In the genomic region with DNA sequence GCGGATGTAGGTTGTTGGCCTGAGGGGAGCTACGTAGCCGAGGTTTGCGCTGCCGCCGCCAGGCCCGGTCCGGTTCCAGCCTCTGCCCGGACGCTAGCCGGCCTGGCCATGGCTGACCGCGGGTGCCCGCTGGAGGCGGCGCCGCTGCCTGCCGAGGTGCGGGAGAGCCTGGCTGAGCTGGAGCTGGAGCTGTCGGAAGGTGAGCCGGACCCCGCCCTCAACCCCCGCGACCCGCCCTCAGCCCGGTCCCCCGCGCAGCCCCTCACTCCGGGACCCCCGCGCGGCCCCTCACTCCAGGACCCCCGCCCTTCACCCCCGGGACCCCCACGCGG, we compare ENCODE assay signal across 8 cellular contexts.
DNase-seq lines count a peak whose midpoint lies in the region; ATAC-seq and TF ChIP-seq lines count a peak whose summit lies in the region.

No MANE protein-coding gene starts in this region.

- peak overlapping the region; percentile 90 for H3K4me3 ChIP-seq in SU-DHL-6 (ENCODE audit: insufficient read depth, low read length, poor library complexity, severe bottlenecking)
- peak overlapping the region; percentile 79 to 84 for H3K4me3 ChIP-seq in foreskin fibroblast (ENCODE audit: low read depth in 1 of 2, low read length in 2 of 2)
- peak overlapping the region; percentile 87 for H3K4me3 ChIP-seq in skeletal muscle cell (ENCODE audit: low read depth, low read length)

- H3K79me2 ChIP-seq in SU-DHL-6 (ENCODE audit: insufficient read depth, low read length) = peaks cover 71% of the 10 kb centered on the region

- H3K4me2 ChIP-seq in SU-DHL-6 (ENCODE audit: low read depth, low read length, poor library complexity, severe bottlenecking) = peak overlapping the region; percentile 88

- no peaks in the 10 kb centered on the region for H3K27me3 ChIP-seq in SU-DHL-6 (ENCODE audit: low read length)

- peak; percentile 9 for ATAC-seq in GM18519 (IDR thresholded peaks at IDR 0.05; ENCODE audit: low FRiP score, unreplicated experiment)
- no peak for ATAC-seq in HG03354 (IDR thresholded peaks at IDR 0.05; ENCODE audit: poor library complexity, severe bottlenecking, unreplicated experiment)

- H3K27ac ChIP-seq in SU-DHL-6 (ENCODE audit: low read depth, low read length) = peak overlapping the region; percentile 48; the same call in 1 of the 2 replicates

- H3K9ac ChIP-seq in SU-DHL-6 (ENCODE audit: low read length) = peak overlapping the region; percentile 97

- peak overlapping the region; percentile 68 for H2AFZ ChIP-seq in SU-DHL-6 (ENCODE audit: low read depth, low read length, severe bottlenecking)

- no peaks in the 10 kb centered on the region for H3K9me3 ChIP-seq in SU-DHL-6 (ENCODE audit: insufficient read depth, low read length)

- no peak for DNase-seq in foreskin fibroblast
- DNase-seq in skeletal muscle cell (ENCODE audit: low read depth) = no peak
- DNase-seq in 8988T = no peak
- DNase-seq in DMS153 treated with DMSO at 0.1 percent for 48 hours (lab: John Stamatoyannopoulos, UW; ENCODE audit: unreplicated experiment) = no peak
- DNase-seq in NCI-H345 treated with DMSO at 0.1 percent for 48 hours (lab: John Stamatoyannopoulos, UW; ENCODE audit: unreplicated experiment) = no peak

- TF ChIP-seq CTCF in SU-DHL-6 (IDR thresholded peaks at IDR 0.05; ENCODE audit: insufficient read depth, low read length, poor library complexity, severe bottlenecking) = no peak
- TF ChIP-seq CTCF in foreskin fibroblast (IDR thresholded peaks at IDR 0.05; ENCODE audit: low read depth, low read length) = no peak

- no peaks in the 10 kb centered on the region for H4K20me1 ChIP-seq in SU-DHL-6 (ENCODE audit: low read depth, low read length)

- no peaks in the 10 kb centered on the region for H3K9me2 ChIP-seq in SU-DHL-6 (replicated peaks; ENCODE audit: insufficient read depth, low read length)

- H3F3A ChIP-seq in SU-DHL-6 (ENCODE audit: insufficient read depth) = peaks cover 14% of the 10 kb centered on the region

- 0 out of 2 replicates have a peak, but pooled peaks cover 2% of the 10 kb centered on the region for H3K36me3 ChIP-seq in SU-DHL-6 (ENCODE audit: low read length)
